ENCODE assay signal across 1 cellular context in the genomic region with DNA sequence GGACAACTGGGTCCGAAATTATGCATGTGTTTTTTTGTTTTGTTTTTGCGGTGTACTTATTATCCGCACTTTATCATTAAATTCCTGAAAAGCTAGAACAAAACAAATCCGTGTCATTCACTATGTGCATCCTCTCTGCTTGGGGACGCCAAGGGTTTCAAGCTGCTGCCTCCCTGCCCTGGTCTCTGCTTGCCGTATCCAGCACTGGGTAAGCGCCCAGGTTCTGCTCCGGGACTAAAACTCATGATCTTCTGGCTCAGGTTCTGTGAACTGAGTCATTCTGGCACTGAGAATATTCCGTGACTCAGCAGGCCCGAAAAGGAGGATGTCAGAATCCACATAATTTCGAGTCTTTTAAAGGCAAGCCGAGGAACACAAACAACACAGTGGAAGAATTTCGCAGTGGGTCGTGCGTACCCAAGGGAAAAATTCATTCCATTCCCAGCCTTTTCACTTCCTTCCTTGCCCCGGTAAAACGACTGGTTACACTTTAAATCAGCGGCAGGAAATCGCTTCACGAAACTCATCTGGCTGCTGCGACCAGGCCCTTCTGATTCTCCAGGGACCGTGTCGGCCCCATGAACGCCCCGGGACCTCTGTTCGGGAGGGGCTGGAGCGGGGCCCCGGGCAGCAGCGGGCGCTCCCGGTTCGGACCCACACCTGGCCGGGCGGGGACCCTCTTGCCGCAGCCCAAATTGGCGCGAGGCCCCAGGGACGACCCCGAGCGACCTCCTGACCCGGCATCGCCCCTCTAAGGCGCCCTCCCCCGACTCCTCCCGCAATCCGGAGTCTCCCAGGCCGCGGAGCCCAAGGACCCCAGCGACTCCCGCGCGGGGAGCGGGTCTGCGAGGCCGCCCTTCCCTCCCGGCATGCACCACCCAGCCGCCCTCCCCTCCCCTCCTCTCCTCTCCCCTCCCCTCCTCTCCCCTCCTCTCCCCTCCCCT.
A peak's percentile ranks its signal among the peaks of the same experiment; 100 is the strongest.
TF ChIP-seq lines count a peak whose summit lies in the region.

No MANE protein-coding gene starts in this region.

TF ChIP-seq in HEK293, 187 proteins besides CTCF, POLR2A, EP300 and RAD21 (continued from another document and continues in another):
- TF ChIP-seq, protein P1, sequence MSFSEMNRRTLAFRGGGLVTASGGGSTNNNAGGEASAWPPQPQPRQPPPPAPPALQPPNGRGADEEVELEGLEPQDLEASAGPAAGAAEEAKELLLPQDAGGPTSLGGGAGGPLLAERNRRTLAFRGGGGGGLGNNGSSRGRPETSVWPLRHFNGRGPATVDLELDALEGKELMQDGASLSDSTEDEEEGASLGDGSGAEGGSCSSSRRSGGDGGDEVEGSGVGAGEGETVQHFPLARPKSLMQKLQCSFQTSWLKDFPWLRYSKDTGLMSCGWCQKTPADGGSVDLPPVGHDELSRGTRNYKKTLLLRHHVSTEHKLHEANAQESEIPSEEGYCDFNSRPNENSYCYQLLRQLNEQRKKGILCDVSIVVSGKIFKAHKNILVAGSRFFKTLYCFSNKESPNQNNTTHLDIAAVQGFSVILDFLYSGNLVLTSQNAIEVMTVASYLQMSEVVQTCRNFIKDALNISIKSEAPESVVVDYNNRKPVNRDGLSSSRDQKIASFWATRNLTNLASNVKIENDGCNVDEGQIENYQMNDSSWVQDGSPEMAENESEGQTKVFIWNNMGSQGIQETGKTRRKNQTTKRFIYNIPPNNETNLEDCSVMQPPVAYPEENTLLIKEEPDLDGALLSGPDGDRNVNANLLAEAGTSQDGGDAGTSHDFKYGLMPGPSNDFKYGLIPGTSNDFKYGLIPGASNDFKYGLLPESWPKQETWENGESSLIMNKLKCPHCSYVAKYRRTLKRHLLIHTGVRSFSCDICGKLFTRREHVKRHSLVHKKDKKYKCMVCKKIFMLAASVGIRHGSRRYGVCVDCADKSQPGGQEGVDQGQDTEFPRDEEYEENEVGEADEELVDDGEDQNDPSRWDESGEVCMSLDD (tag by site-specific recombination; IDR thresholded peaks at IDR 0.05), result peak; percentile 80
- peak; percentile 94 for TF ChIP-seq ZNF335 (tag by site-specific recombination; conservative IDR thresholded peaks at IDR 0.05)
- TF ChIP-seq GLIS2 (tag by site-specific recombination; IDR thresholded peaks at IDR 0.05), result peak; percentile 91
- peak; percentile 99 for TF ChIP-seq ZNF600 (tag by site-specific recombination; IDR thresholded peaks at IDR 0.05)
- TF ChIP-seq, protein P2, sequence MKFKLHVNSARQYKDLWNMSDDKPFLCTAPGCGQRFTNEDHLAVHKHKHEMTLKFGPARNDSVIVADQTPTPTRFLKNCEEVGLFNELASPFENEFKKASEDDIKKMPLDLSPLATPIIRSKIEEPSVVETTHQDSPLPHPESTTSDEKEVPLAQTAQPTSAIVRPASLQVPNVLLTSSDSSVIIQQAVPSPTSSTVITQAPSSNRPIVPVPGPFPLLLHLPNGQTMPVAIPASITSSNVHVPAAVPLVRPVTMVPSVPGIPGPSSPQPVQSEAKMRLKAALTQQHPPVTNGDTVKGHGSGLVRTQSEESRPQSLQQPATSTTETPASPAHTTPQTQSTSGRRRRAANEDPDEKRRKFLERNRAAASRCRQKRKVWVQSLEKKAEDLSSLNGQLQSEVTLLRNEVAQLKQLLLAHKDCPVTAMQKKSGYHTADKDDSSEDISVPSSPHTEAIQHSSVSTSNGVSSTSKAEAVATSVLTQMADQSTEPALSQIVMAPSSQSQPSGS (tag by site-specific recombination; IDR thresholded peaks at IDR 0.05; ENCODE audit: low read depth), result no peak
- peak; percentile 96 for TF ChIP-seq ZBTB17 (tag by site-specific recombination; IDR thresholded peaks at IDR 0.05)
- no peak for TF ChIP-seq ZNF433 (tag by site-specific recombination; IDR thresholded peaks at IDR 0.05; ENCODE audit: low read depth)
- TF ChIP-seq ZNF366 (tag by site-specific recombination; conservative IDR thresholded peaks at IDR 0.05), result peak; percentile 94
- TF ChIP-seq, protein P3, sequence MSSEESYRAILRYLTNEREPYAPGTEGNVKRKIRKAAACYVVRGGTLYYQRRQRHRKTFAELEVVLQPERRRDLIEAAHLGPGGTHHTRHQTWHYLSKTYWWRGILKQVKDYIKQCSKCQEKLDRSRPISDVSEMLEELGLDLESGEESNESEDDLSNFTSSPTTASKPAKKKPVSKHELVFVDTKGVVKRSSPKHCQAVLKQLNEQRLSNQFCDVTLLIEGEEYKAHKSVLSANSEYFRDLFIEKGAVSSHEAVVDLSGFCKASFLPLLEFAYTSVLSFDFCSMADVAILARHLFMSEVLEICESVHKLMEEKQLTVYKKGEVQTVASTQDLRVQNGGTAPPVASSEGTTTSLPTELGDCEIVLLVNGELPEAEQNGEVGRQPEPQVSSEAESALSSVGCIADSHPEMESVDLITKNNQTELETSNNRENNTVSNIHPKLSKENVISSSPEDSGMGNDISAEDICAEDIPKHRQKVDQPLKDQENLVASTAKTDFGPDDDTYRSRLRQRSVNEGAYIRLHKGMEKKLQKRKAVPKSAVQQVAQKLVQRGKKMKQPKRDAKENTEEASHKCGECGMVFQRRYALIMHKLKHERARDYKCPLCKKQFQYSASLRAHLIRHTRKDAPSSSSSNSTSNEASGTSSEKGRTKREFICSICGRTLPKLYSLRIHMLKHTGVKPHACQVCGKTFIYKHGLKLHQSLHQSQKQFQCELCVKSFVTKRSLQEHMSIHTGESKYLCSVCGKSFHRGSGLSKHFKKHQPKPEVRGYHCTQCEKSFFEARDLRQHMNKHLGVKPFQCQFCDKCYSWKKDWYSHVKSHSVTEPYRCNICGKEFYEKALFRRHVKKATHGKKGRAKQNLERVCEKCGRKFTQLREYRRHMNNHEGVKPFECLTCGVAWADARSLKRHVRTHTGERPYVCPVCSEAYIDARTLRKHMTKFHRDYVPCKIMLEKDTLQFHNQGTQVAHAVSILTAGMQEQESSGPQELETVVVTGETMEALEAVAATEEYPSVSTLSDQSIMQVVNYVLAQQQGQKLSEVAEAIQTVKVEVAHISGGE (tag by site-specific recombination; conservative IDR thresholded peaks at IDR 0.05; ENCODE audit: low read depth), result 0 out of 2 replicates have a peak, but pooled peaks have one; percentile 35
- peak; percentile 39 for TF ChIP-seq ZNF184 (tag by site-specific recombination; IDR thresholded peaks at IDR 0.05)
- TF ChIP-seq, protein P4, sequence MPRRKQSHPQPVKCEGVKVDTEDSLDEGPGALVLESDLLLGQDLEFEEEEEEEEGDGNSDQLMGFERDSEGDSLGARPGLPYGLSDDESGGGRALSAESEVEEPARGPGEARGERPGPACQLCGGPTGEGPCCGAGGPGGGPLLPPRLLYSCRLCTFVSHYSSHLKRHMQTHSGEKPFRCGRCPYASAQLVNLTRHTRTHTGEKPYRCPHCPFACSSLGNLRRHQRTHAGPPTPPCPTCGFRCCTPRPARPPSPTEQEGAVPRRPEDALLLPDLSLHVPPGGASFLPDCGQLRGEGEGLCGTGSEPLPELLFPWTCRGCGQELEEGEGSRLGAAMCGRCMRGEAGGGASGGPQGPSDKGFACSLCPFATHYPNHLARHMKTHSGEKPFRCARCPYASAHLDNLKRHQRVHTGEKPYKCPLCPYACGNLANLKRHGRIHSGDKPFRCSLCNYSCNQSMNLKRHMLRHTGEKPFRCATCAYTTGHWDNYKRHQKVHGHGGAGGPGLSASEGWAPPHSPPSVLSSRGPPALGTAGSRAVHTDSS (tag by site-specific recombination; IDR thresholded peaks at IDR 0.05), result peak; percentile 26
- TF ChIP-seq ZNF223 (tag by site-specific recombination; IDR thresholded peaks at IDR 0.05), result no peak
- TF ChIP-seq ZNF114 (tag by site-specific recombination; IDR thresholded peaks at IDR 0.05), result no peak
- TF ChIP-seq, protein P5, sequence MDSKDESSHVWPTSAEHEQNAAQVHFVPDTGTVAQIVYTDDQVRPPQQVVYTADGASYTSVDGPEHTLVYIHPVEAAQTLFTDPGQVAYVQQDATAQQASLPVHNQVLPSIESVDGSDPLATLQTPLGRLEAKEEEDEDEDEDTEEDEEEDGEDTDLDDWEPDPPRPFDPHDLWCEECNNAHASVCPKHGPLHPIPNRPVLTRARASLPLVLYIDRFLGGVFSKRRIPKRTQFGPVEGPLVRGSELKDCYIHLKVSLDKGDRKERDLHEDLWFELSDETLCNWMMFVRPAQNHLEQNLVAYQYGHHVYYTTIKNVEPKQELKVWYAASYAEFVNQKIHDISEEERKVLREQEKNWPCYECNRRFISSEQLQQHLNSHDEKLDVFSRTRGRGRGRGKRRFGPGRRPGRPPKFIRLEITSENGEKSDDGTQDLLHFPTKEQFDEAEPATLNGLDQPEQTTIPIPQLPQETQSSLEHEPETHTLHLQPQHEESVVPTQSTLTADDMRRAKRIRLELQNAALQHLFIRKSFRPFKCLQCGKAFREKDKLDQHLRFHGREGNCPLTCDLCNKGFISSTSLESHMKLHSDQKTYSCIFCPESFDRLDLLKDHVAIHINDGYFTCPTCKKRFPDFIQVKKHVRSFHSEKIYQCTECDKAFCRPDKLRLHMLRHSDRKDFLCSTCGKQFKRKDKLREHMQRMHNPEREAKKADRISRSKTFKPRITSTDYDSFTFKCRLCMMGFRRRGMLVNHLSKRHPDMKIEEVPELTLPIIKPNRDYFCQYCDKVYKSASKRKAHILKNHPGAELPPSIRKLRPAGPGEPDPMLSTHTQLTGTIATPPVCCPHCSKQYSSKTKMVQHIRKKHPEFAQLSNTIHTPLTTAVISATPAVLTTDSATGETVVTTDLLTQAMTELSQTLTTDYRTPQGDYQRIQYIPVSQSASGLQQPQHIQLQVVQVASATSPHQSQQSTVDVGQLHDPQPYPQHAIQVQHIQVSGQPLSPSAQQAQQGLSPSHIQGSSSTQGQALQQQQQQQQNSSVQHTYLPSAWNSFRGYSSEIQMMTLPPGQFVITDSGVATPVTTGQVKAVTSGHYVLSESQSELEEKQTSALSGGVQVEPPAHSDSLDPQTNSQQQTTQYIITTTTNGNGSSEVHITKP (tag by site-specific recombination; IDR thresholded peaks at IDR 0.05), result peak; percentile 77
- TF ChIP-seq, protein P6, sequence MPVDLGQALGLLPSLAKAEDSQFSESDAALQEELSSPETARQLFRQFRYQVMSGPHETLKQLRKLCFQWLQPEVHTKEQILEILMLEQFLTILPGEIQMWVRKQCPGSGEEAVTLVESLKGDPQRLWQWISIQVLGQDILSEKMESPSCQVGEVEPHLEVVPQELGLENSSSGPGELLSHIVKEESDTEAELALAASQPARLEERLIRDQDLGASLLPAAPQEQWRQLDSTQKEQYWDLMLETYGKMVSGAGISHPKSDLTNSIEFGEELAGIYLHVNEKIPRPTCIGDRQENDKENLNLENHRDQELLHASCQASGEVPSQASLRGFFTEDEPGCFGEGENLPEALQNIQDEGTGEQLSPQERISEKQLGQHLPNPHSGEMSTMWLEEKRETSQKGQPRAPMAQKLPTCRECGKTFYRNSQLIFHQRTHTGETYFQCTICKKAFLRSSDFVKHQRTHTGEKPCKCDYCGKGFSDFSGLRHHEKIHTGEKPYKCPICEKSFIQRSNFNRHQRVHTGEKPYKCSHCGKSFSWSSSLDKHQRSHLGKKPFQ (tag by site-specific recombination; IDR thresholded peaks at IDR 0.05), result 0 out of 2 replicates have a peak, but pooled peaks have one; percentile 17
- no peak for TF ChIP-seq ZNF133 (tag by site-specific recombination; IDR thresholded peaks at IDR 0.05)
- TF ChIP-seq ZNF76 (tag by site-specific recombination; IDR thresholded peaks at IDR 0.05; ENCODE audit: borderline replicate concordance, low read depth), result peak; percentile 89
- no peak for TF ChIP-seq ZNF37A (tag by site-specific recombination; IDR thresholded peaks at IDR 0.05)
- peak; percentile 87 for TF ChIP-seq ZBTB48 (tag by site-specific recombination; IDR thresholded peaks at IDR 0.05)
- TF ChIP-seq, protein P7, sequence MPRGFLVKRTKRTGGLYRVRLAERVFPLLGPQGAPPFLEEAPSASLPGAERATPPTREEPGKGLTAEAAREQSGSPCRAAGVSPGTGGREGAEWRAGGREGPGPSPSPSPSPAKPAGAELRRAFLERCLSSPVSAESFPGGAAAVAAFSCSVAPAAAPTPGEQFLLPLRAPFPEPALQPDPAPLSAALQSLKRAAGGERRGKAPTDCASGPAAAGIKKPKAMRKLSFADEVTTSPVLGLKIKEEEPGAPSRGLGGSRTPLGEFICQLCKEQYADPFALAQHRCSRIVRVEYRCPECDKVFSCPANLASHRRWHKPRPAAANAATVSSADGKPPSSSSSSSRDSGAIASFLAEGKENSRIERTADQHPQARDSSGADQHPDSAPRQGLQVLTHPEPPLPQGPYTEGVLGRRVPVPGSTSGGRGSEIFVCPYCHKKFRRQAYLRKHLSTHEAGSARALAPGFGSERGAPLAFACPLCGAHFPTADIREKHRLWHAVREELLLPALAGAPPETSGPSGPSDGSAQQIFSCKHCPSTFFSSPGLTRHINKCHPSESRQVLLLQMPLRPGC (tag by site-specific recombination; IDR thresholded peaks at IDR 0.05), result peak; percentile 90
- no peak for TF ChIP-seq PRDM1 (tag by site-specific recombination; IDR thresholded peaks at IDR 0.05)
- TF ChIP-seq, protein P8, sequence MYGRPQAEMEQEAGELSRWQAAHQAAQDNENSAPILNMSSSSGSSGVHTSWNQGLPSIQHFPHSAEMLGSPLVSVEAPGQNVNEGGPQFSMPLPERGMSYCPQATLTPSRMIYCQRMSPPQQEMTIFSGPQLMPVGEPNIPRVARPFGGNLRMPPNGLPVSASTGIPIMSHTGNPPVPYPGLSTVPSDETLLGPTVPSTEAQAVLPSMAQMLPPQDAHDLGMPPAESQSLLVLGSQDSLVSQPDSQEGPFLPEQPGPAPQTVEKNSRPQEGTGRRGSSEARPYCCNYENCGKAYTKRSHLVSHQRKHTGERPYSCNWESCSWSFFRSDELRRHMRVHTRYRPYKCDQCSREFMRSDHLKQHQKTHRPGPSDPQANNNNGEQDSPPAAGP (tag by site-specific recombination; IDR thresholded peaks at IDR 0.05), result peak; percentile 87
- TF ChIP-seq ZNF146 (tag by site-specific recombination; IDR thresholded peaks at IDR 0.05), result no peak
- TF ChIP-seq, protein P9, sequence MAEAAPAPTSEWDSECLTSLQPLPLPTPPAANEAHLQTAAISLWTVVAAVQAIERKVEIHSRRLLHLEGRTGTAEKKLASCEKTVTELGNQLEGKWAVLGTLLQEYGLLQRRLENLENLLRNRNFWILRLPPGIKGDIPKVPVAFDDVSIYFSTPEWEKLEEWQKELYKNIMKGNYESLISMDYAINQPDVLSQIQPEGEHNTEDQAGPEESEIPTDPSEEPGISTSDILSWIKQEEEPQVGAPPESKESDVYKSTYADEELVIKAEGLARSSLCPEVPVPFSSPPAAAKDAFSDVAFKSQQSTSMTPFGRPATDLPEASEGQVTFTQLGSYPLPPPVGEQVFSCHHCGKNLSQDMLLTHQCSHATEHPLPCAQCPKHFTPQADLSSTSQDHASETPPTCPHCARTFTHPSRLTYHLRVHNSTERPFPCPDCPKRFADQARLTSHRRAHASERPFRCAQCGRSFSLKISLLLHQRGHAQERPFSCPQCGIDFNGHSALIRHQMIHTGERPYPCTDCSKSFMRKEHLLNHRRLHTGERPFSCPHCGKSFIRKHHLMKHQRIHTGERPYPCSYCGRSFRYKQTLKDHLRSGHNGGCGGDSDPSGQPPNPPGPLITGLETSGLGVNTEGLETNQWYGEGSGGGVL (tag by site-specific recombination; IDR thresholded peaks at IDR 0.05), result peak; percentile 92
- TF ChIP-seq ZNF121 (tag by site-specific recombination; IDR thresholded peaks at IDR 0.05), result no peak
- TF ChIP-seq, protein P10, sequence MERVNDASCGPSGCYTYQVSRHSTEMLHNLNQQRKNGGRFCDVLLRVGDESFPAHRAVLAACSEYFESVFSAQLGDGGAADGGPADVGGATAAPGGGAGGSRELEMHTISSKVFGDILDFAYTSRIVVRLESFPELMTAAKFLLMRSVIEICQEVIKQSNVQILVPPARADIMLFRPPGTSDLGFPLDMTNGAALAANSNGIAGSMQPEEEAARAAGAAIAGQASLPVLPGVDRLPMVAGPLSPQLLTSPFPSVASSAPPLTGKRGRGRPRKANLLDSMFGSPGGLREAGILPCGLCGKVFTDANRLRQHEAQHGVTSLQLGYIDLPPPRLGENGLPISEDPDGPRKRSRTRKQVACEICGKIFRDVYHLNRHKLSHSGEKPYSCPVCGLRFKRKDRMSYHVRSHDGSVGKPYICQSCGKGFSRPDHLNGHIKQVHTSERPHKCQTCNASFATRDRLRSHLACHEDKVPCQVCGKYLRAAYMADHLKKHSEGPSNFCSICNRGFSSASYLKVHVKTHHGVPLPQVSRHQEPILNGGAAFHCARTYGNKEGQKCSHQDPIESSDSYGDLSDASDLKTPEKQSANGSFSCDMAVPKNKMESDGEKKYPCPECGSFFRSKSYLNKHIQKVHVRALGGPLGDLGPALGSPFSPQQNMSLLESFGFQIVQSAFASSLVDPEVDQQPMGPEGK (tag by site-specific recombination; IDR thresholded peaks at IDR 0.05), result peak; percentile 87
